ENCODE assay signal across 1 cellular context in the genomic region with DNA sequence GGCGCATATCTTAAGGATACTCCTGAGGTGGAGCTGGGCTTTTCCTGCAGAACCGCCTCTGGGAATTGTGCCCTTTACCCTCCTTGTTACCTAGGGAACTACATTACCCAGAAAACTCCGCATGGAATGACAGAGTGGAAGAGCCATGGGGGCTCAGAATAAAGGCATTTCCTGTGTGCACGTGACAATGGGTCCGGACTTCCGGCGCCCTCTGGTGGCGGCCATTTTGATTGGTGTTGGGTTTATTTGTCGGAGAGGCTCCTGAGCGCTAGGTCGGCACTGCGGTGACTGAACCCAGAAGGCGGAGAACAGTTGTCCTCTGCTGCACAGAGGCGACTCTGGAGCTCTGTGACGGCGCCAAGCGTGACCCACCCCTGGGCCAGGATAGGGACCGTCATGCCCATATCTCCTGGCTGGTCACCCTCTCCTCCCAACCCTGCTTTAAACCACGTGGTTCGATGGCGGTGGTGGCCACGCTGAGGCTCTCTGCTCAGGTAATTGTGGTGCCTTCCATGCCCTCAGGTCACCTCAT.
TF ChIP-seq lines count a peak whose summit lies in the region.

A gene (plus strand): TSS at position 229 of the 532 bp plus-strand sequence. CDS start 230 bp downstream, at position 459.

TF ChIP-seq in K562, 482 proteins besides CTCF, POLR2A, EP300 and RAD21 (continued from another document):
- TF ChIP-seq, protein P1, sequence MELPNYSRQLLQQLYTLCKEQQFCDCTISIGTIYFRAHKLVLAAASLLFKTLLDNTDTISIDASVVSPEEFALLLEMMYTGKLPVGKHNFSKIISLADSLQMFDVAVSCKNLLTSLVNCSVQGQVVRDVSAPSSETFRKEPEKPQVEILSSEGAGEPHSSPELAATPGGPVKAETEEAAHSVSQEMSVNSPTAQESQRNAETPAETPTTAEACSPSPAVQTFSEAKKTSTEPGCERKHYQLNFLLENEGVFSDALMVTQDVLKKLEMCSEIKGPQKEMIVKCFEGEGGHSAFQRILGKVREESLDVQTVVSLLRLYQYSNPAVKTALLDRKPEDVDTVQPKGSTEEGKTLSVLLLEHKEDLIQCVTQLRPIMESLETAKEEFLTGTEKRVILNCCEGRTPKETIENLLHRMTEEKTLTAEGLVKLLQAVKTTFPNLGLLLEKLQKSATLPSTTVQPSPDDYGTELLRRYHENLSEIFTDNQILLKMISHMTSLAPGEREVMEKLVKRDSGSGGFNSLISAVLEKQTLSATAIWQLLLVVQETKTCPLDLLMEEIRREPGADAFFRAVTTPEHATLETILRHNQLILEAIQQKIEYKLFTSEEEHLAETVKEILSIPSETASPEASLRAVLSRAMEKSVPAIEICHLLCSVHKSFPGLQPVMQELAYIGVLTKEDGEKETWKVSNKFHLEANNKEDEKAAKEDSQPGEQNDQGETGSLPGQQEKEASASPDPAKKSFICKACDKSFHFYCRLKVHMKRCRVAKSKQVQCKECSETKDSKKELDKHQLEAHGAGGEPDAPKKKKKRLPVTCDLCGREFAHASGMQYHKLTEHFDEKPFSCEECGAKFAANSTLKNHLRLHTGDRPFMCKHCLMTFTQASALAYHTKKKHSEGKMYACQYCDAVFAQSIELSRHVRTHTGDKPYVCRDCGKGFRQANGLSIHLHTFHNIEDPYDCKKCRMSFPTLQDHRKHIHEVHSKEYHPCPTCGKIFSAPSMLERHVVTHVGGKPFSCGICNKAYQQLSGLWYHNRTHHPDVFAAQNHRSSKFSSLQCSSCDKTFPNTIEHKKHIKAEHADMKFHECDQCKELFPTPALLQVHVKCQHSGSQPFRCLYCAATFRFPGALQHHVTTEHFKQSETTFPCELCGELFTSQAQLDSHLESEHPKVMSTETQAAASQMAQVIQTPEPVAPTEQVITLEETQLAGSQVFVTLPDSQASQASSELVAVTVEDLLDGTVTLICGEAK (IDR thresholded peaks at IDR 0.05) = peak; percentile 73
- TF ChIP-seq, protein P1 (CRISPR knock-in tag; IDR thresholded peaks at IDR 0.05) = no peak
- TF ChIP-seq, protein P2, sequence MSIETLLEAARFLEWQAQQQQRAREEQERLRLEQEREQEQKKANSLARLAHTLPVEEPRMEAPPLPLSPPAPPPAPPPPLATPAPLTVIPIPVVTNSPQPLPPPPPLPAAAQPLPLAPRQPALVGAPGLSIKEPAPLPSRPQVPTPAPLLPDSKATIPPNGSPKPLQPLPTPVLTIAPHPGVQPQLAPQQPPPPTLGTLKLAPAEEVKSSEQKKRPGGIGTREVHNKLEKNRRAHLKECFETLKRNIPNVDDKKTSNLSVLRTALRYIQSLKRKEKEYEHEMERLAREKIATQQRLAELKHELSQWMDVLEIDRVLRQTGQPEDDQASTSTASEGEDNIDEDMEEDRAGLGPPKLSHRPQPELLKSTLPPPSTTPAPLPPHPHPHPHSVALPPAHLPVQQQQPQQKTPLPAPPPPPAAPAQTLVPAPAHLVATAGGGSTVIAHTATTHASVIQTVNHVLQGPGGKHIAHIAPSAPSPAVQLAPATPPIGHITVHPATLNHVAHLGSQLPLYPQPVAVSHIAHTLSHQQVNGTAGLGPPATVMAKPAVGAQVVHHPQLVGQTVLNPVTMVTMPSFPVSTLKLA (conservative IDR thresholded peaks at IDR 0.05) = peak; percentile 28 to 58; a peak in 1 of 4 replicates
- TF ChIP-seq MTA1 (IDR thresholded peaks at IDR 0.05; ENCODE audit: borderline replicate concordance) (no peak), ETV5 (CRISPR knock-in tag; IDR thresholded peaks at IDR 0.05; ENCODE audit: low read depth) (0 out of 2 replicates have a peak, but pooled peaks have one; percentile 43), CEBPG (CRISPR knock-in tag; IDR thresholded peaks at IDR 0.05) (no peak), CEBPG (tag; conservative IDR thresholded peaks at IDR 0.05 in 1 of 2, IDR thresholded peaks at IDR 0.05 in 1 of 2) (no peak), ZNF316 (IDR thresholded peaks at IDR 0.05) (peak; percentile 35), KLF1 (tag; IDR thresholded peaks at IDR 0.05) (no peak), BHLHE40 (IDR thresholded peaks at IDR 0.05; ENCODE audit: low read length) (peak; percentile 91), HCFC1 (IDR thresholded peaks at IDR 0.05; ENCODE audit: low read depth, low read length) (peak; percentile 64), RBFOX2 (IDR thresholded peaks at IDR 0.05; ENCODE audit: low read depth, low read length) (0 out of 2 replicates have a peak, but pooled peaks have one; percentile 24), ZNF785 (CRISPR knock-in tag; IDR thresholded peaks at IDR 0.05) (no peak), HDAC8 (tag; IDR thresholded peaks at IDR 0.05) (no peak), RAD51 (IDR thresholded peaks at IDR 0.05; ENCODE audit: borderline replicate concordance, low read depth) (peak; percentile 53; the same call in 1 of the 2 replicates), GABPB1 (CRISPR knock-in tag; IDR thresholded peaks at IDR 0.05) (peak; percentile 60; the same call in 1 of the 2 replicates), GABPA (tag; conservative IDR thresholded peaks at IDR 0.05; ENCODE audit: low read depth) (0 out of 2 replicates have a peak, but pooled peaks have one; percentile 21), YY1 (IDR thresholded peaks at IDR 0.05; ENCODE audit: borderline replicate concordance in 1 of 3, control insufficient read depth in 1 of 3, extremely low read depth in 1 of 3, insufficient read depth in 3 of 3, insufficient read length in 1 of 3, insufficient replicate concordance in 2 of 3, low read depth in 1 of 3, low read length in 2 of 3) (peak in 2 of 3 experiments; percentile 59 to 81), RFX1 (IDR thresholded peaks at IDR 0.05) (peak; percentile 20; the same call in 1 of the 2 replicates), NR2C1 (IDR thresholded peaks at IDR 0.05) (no peak), NR2C1 (tag; IDR thresholded peaks at IDR 0.05) (0 out of 2 replicates have a peak, but pooled peaks have one; percentile 18), POLR2G (IDR thresholded peaks at IDR 0.05; ENCODE audit: low read depth, low read length) (peak; percentile 32; the same call in 1 of the 2 replicates), MYC (IDR thresholded peaks at IDR 0.05; ENCODE audit: low read depth, low read length) (peak; percentile 33; the same call in 1 of the 2 replicates), MYC (CRISPR knock-in tag; IDR thresholded peaks at IDR 0.05; ENCODE audit: borderline replicate concordance, low read depth) (no peak), ZNF445 (CRISPR knock-in tag; IDR thresholded peaks at IDR 0.05; ENCODE audit: low read depth) (no peak), ZNF143 (CRISPR knock-in tag; IDR thresholded peaks at IDR 0.05) (peak; percentile 63; the same call in 1 of the 2 replicates), NFATC3 (IDR thresholded peaks at IDR 0.05) (no peak), ETV1 (tag; conservative IDR thresholded peaks at IDR 0.05; ENCODE audit: low read depth) (peak; percentile 36), LEF1 (IDR thresholded peaks at IDR 0.05) (no peak)
- TF ChIP-seq, protein P3, sequence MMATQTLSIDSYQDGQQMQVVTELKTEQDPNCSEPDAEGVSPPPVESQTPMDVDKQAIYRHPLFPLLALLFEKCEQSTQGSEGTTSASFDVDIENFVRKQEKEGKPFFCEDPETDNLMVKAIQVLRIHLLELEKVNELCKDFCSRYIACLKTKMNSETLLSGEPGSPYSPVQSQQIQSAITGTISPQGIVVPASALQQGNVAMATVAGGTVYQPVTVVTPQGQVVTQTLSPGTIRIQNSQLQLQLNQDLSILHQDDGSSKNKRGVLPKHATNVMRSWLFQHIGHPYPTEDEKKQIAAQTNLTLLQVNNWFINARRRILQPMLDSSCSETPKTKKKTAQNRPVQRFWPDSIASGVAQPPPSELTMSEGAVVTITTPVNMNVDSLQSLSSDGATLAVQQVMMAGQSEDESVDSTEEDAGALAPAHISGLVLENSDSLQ (IDR thresholded peaks at IDR 0.05) = 0 out of 2 replicates have a peak, but pooled peaks have one; percentile 5
- TF ChIP-seq, protein P4, sequence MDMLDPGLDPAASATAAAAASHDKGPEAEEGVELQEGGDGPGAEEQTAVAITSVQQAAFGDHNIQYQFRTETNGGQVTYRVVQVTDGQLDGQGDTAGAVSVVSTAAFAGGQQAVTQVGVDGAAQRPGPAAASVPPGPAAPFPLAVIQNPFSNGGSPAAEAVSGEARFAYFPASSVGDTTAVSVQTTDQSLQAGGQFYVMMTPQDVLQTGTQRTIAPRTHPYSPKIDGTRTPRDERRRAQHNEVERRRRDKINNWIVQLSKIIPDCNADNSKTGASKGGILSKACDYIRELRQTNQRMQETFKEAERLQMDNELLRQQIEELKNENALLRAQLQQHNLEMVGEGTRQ (CRISPR knock-in tag; IDR thresholded peaks at IDR 0.05) = peak; percentile 69
- TF ChIP-seq, protein P5, sequence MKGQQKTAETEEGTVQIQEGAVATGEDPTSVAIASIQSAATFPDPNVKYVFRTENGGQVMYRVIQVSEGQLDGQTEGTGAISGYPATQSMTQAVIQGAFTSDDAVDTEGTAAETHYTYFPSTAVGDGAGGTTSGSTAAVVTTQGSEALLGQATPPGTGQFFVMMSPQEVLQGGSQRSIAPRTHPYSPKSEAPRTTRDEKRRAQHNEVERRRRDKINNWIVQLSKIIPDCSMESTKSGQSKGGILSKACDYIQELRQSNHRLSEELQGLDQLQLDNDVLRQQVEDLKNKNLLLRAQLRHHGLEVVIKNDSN (CRISPR knock-in tag; IDR thresholded peaks at IDR 0.05) = peak; percentile 76
- TF ChIP-seq, protein P6, sequence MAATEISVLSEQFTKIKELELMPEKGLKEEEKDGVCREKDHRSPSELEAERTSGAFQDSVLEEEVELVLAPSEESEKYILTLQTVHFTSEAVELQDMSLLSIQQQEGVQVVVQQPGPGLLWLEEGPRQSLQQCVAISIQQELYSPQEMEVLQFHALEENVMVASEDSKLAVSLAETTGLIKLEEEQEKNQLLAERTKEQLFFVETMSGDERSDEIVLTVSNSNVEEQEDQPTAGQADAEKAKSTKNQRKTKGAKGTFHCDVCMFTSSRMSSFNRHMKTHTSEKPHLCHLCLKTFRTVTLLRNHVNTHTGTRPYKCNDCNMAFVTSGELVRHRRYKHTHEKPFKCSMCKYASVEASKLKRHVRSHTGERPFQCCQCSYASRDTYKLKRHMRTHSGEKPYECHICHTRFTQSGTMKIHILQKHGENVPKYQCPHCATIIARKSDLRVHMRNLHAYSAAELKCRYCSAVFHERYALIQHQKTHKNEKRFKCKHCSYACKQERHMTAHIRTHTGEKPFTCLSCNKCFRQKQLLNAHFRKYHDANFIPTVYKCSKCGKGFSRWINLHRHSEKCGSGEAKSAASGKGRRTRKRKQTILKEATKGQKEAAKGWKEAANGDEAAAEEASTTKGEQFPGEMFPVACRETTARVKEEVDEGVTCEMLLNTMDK (IDR thresholded peaks at IDR 0.05; ENCODE audit: borderline replicate concordance, insufficient read depth, low read depth, low read length, poor library complexity, severe bottlenecking) = peak; percentile 40
- TF ChIP-seq, protein P7, sequence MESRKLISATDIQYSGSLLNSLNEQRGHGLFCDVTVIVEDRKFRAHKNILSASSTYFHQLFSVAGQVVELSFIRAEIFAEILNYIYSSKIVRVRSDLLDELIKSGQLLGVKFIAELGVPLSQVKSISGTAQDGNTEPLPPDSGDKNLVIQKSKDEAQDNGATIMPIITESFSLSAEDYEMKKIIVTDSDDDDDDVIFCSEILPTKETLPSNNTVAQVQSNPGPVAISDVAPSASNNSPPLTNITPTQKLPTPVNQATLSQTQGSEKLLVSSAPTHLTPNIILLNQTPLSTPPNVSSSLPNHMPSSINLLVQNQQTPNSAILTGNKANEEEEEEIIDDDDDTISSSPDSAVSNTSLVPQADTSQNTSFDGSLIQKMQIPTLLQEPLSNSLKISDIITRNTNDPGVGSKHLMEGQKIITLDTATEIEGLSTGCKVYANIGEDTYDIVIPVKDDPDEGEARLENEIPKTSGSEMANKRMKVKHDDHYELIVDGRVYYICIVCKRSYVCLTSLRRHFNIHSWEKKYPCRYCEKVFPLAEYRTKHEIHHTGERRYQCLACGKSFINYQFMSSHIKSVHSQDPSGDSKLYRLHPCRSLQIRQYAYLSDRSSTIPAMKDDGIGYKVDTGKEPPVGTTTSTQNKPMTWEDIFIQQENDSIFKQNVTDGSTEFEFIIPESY (CRISPR knock-in tag; IDR thresholded peaks at IDR 0.05) = peak; percentile 96
- TF ChIP-seq, protein P8, sequence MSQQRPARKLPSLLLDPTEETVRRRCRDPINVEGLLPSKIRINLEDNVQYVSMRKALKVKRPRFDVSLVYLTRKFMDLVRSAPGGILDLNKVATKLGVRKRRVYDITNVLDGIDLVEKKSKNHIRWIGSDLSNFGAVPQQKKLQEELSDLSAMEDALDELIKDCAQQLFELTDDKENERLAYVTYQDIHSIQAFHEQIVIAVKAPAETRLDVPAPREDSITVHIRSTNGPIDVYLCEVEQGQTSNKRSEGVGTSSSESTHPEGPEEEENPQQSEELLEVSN (IDR thresholded peaks at IDR 0.05; ENCODE audit: borderline replicate concordance in 1 of 2, extremely low read depth in 1 of 2, insufficient read depth in 1 of 2, insufficient read length in 1 of 2, low read depth in 1 of 2, low read length in 1 of 2, poor library complexity in 1 of 2, severe bottlenecking in 1 of 2) = peak in 1 of 2 experiments; percentile 26
